ENCODE assay signal across 19 cellular contexts in genomic region chrX:39002466-39002865, GRCh38.
DNase-seq lines count a peak whose midpoint lies in the region; ATAC-seq and TF ChIP-seq lines count a peak whose summit lies in the region.
"Had no signal": no experiment of that assay in that cellular context is flagged by ENCODE, and none has a peak within 500 bp of the region (broad histone marks: within the 10 kb centered on the region; RNA-seq: fewer than 3 reads in every experiment).

No MANE protein-coding gene starts in this region.

- no peak overlapping the region for H3K56ac ChIP-seq in mesendoderm (ENCODE audit: low read length)

- peak overlapping the region; percentile 38; the same call in 1 of the 2 replicates for H3K27ac Mint-ChIP-seq in HFFc6
- H3K27ac Mint-ChIP-seq in activated CD8-positive, alpha-beta T cell treated with anti-CD3 and anti-CD28 coated beads for 36 hours = no peak overlapping the region
- H3K27ac Mint-ChIP-seq: B cell; CD8-positive, alpha-beta T cell had no signal

- no CpG with 5 or more reads among the region's 1 CpG for WGBS in mesendoderm (ENCODE audit: extremely low coverage, insufficient coverage, low lambda C conversion rate)

- H3K9ac ChIP-seq in mesendoderm (ENCODE audit: low read length) = no peak overlapping the region
- H3K9ac ChIP-seq: BLaER1 treated with 17β-estradiol and CSF1 and Interleukin-3, amounts not matched to agents 10 nM and 100 nM had no signal

- TF ChIP-seq CTCF in AG10803 (conservative IDR thresholded peaks at IDR 0.05; ENCODE audit: low read length) (no peak), HFFc6 (IDR thresholded peaks at IDR 0.05) (no peak)
- no peak for TF ChIP-seq CTCF in activated CD8-positive, alpha-beta T cell treated with anti-CD3 and anti-CD28 coated beads for 36 hours (IDR thresholded peaks at IDR 0.05)

- no peaks in the 10 kb centered on the region; the same call in 1 of the 2 replicates for H3K27me3 Mint-ChIP-seq in HFFc6 (ENCODE audit: insufficient read depth)
- no peaks in the 10 kb centered on the region for H3K27me3 Mint-ChIP-seq in activated CD8-positive, alpha-beta T cell treated with anti-CD3 and anti-CD28 coated beads for 36 hours
- H3K27me3 Mint-ChIP-seq: B cell had no signal

- H3K18ac ChIP-seq in mesendoderm (ENCODE audit: low read length) = no peak overlapping the region

- no peaks in the 10 kb centered on the region for H3K27me3 ChIP-seq in mesendoderm (ENCODE audit: insufficient read depth, low read length, poor library complexity)
- H3K27me3 ChIP-seq: BLaER1 treated with 17β-estradiol and CSF1 and Interleukin-3, amounts not matched to agents 10 nM and 100 nM had no signal

- H3K4me1 Mint-ChIP-seq in HFFc6 (ENCODE audit: low read depth) = peaks cover 28% of the 10 kb centered on the region
- H3K4me1 Mint-ChIP-seq in activated CD8-positive, alpha-beta T cell treated with anti-CD3 and anti-CD28 coated beads for 36 hours (ENCODE audit: low read depth) = no peaks in the 10 kb centered on the region
- H3K4me1 Mint-ChIP-seq: B cell had no signal

- H3K9me3 Mint-ChIP-seq in HFFc6 = no peaks in the 10 kb centered on the region; the same call in 1 of the 2 replicates
- no peaks in the 10 kb centered on the region for H3K9me3 Mint-ChIP-seq in activated CD8-positive, alpha-beta T cell treated with anti-CD3 and anti-CD28 coated beads for 36 hours
- H3K9me3 Mint-ChIP-seq: CD8-positive, alpha-beta T cell had no signal

- H3K79me2 ChIP-seq in mesendoderm (ENCODE audit: control insufficient read depth, insufficient read depth, low read length) = no peaks in the 10 kb centered on the region

- POLR2A ChIA-PET in activated CD8-positive, alpha-beta T cell treated with anti-CD3 and anti-CD28 coated beads for 36 hours (lab: Charles Lee) = no interaction called here

- no peak overlapping the region; the same call in 1 of the 2 replicates for H3K4me3 Mint-ChIP-seq in HFFc6
- no peak overlapping the region for H3K4me3 Mint-ChIP-seq in activated CD8-positive, alpha-beta T cell treated with anti-CD3 and anti-CD28 coated beads for 36 hours
- H3K4me3 Mint-ChIP-seq: B cell; CD8-positive, alpha-beta T cell had no signal

- no peak overlapping the region for H3K27ac ChIP-seq in mesendoderm (ENCODE audit: low read depth, low read length)
- H3K27ac ChIP-seq: 22Rv1; A549; BLaER1 treated with 17β-estradiol and CSF1 and Interleukin-3, amounts not matched to agents 10 nM and 100 nM; HL-60 had no signal

- peak; percentile 53 for DNase-seq in AG10803 (ENCODE audit: low read depth)
- DNase-seq in HFFc6 = peak; percentile 70
- peak; percentile 45 for DNase-seq in RPMI7951 (ENCODE audit: low read depth)
- DNase-seq in mesendoderm = peak; percentile 22
- no peak for DNase-seq in activated CD8-positive, alpha-beta T cell treated with anti-CD3 and anti-CD28 coated beads for 36 hours
- DNase-seq in AML-193 (lab: John Stamatoyannopoulos, UW) = no peak
- DNase-seq in COLO668 (lab: John Stamatoyannopoulos, UW; ENCODE audit: unreplicated experiment) = no peak
- DNase-seq in hepatic stellate cell (ENCODE audit: low spot score) = no peak
- DNase-seq: CD8-positive, alpha-beta T cell; COR-L47; GF-D8; IMR-90 had no signal

- no peak overlapping the region for H2BK120ac ChIP-seq in mesendoderm (ENCODE audit: low read depth, low read length)

- H4K5ac ChIP-seq in mesendoderm (ENCODE audit: low read length) = no peak overlapping the region

- H3K79me1 ChIP-seq in mesendoderm (ENCODE audit: low read length) = no peaks in the 10 kb centered on the region

- no peak overlapping the region for H2BK15ac ChIP-seq in mesendoderm (replicated peaks; ENCODE audit: low read depth)

- H3K4me3 ChIP-seq in AG10803 (ENCODE audit: low read length) (no peak overlapping the region), mesendoderm (ENCODE audit: low read length) (no peak overlapping the region)
- H3K4me3 ChIP-seq: A549; BLaER1 treated with 17β-estradiol and CSF1 and Interleukin-3, amounts not matched to agents 10 nM and 100 nM; HAP-1; K562 had no signal

- CTCF ChIA-PET in activated CD8-positive, alpha-beta T cell treated with anti-CD3 and anti-CD28 coated beads for 36 hours (lab: Charles Lee) = no interaction called here

- H4K8ac ChIP-seq in mesendoderm (ENCODE audit: low read depth, low read length) = no peak overlapping the region

- intact Hi-C loops in activated CD8-positive, alpha-beta T cell treated with anti-CD3 and anti-CD28 coated beads for 36 hours (cut with micrococcal nuclease) = no loop called here

- H3K36me3 ChIP-seq in mesendoderm (ENCODE audit: control insufficient read depth, insufficient read depth, low read length) = no peaks in the 10 kb centered on the region
- H3K36me3 ChIP-seq: BLaER1 treated with 17β-estradiol and CSF1 and Interleukin-3, amounts not matched to agents 10 nM and 100 nM; HAP-1 had no signal

- no peaks in the 10 kb centered on the region for H3K36me3 Mint-ChIP-seq in HFFc6 (ENCODE audit: low read depth)
- no peaks in the 10 kb centered on the region for H3K36me3 Mint-ChIP-seq in activated CD8-positive, alpha-beta T cell treated with anti-CD3 and anti-CD28 coated beads for 36 hours (ENCODE audit: low read depth)
- H3K36me3 Mint-ChIP-seq: CD8-positive, alpha-beta T cell had no signal

- H3K4ac ChIP-seq in mesendoderm (ENCODE audit: low read depth, low read length) = no peak overlapping the region

- H3K4me2 ChIP-seq in mesendoderm (ENCODE audit: low read length) = no peak overlapping the region
- H3K4me2 ChIP-seq: A549; BLaER1 treated with 17β-estradiol and CSF1 and Interleukin-3, amounts not matched to agents 10 nM and 100 nM had no signal

- no peak for ATAC-seq in activated CD8-positive, alpha-beta T cell treated with anti-CD3 and anti-CD28 coated beads for 36 hours
- ATAC-seq: A549; CD8-positive, alpha-beta T cell; K562 had no signal

- H2BK5ac ChIP-seq in mesendoderm (ENCODE audit: low read length) = no peak overlapping the region

- H3K23ac ChIP-seq in mesendoderm (ENCODE audit: low read length) = no peak overlapping the region

- H2AK5ac ChIP-seq in mesendoderm (ENCODE audit: low read length) = no peak overlapping the region

- no peaks in the 10 kb centered on the region for H3K4me1 ChIP-seq in mesendoderm (ENCODE audit: control insufficient read depth, low read depth, low read length)
- H3K4me1 ChIP-seq: A549; BLaER1 treated with 17β-estradiol and CSF1 and Interleukin-3, amounts not matched to agents 10 nM and 100 nM; HAP-1 had no signal

Comparison
In these comparisons a context has a peak if more than half of its experiments do, and no peak if none do; other contexts are left out.
1. DNase-seq: peak in AG10803 (single experiment), HFFc6 (single experiment), RPMI7951 (single experiment) and mesendoderm (single experiment); none in activated CD8-positive, alpha-beta T cell treated with anti-CD3 and anti-CD28 coated beads for 36 hours (single experiment), AML-193 (0 of 2), COLO668 (single experiment) and hepatic stellate cell (single experiment).